In genomic region chr3:170907519-170908234, GRCh38 we compare ENCODE assay signal across 8 cellular contexts. TPM values are rescaled to one million over a fixed set of nuclear protein-coding genes. Genes with fewer than 3 reads are reported as not detected.
DNase-seq lines count a peak whose midpoint lies in the region; ATAC-seq and TF ChIP-seq lines count a peak whose summit lies in the region.

No MANE protein-coding gene starts in this region.

- peaks cover 27% of the 10 kb centered on the region for H3K27me3 Mint-ChIP-seq in endodermal cell (ENCODE audit: insufficient read depth)

- ATAC-seq in GM21515 (IDR thresholded peaks at IDR 0.05; ENCODE audit: unreplicated experiment) (peak; percentile 5), RWPE2 (ENCODE audit: low read depth) (peak; percentile 1; the same call in 1 of the 3 replicates)

- peak overlapping the region; percentile 54 for H3K4me3 ChIP-seq in RWPE2 (ENCODE audit: severe bottlenecking)
- peak overlapping the region; percentile 88 for H3K4me3 ChIP-seq in endodermal cell (ENCODE audit: low read length)
- peak overlapping the region; percentile 81 to 87 for H3K4me3 ChIP-seq in muscle layer of colon (ENCODE audit: low read depth in 1 of 2, low read length in 2 of 2)

- H3K27me3 ChIP-seq in RWPE2 (ENCODE audit: insufficient read depth, poor library complexity, severe bottlenecking) (no peaks in the 10 kb centered on the region), endodermal cell (ENCODE audit: control insufficient read depth, insufficient read depth, low read length, poor library complexity, severe bottlenecking) (peaks cover 17% of the 10 kb centered on the region), muscle layer of colon (ENCODE audit: control insufficient read depth in 1 of 2, insufficient read depth in 2 of 2, low read length in 2 of 2) (no peaks in the 10 kb centered on the region)

- H3K4me1 Mint-ChIP-seq in endodermal cell: peaks cover 13% of the 10 kb centered on the region

- 11 to 17% methylated on average over 19 to 36 of the region's 36 CpGs for WGBS in endodermal cell (ENCODE audit: insufficient coverage in 1 of 2, insufficient read length in 1 of 2), 2 experiments

- H3K4me1 ChIP-seq in RWPE2 (ENCODE audit: insufficient read depth, poor library complexity, severe bottlenecking) (peaks cover 19% of the 10 kb centered on the region), endodermal cell (ENCODE audit: control insufficient read depth, insufficient read depth, low read length) (no peaks in the 10 kb centered on the region), muscle layer of colon (ENCODE audit: insufficient read depth, low read length) (peaks cover 11% of the 10 kb centered on the region)

- H3K27ac Mint-ChIP-seq in endodermal cell: no peak overlapping the region

- DNase-seq in AG08396 (ENCODE audit: low spot score) (peak; percentile 15), RWPE2 (ENCODE audit: low spot score) (no peak), endodermal cell (peak; percentile 58), KG1 (lab: John Stamatoyannopoulos, UW) (no peak), NCI-H128 (lab: John Stamatoyannopoulos, UW; ENCODE audit: unreplicated experiment) (no peak)
- no peak for DNase-seq in NK-92 treated with Interleukin-12 subunit alpha and Interleukin-12 subunit beta, amount 100 ng/mL, for 24 hours (lab: John Stamatoyannopoulos, UW)

- peaks cover 30% of the 10 kb centered on the region for H3K9me3 Mint-ChIP-seq in endodermal cell

- H3K27ac ChIP-seq in RWPE2 (ENCODE audit: poor library complexity, severe bottlenecking) (peak overlapping the region; percentile 83), endodermal cell (ENCODE audit: low read depth, low read length) (no peak overlapping the region), muscle layer of colon (ENCODE audit: low read depth, low read length) (peak overlapping the region; percentile 61)

- peaks cover 6% of the 10 kb centered on the region for H3K36me3 Mint-ChIP-seq in endodermal cell (ENCODE audit: low read depth)

- H3K36me3 ChIP-seq in RWPE2 (ENCODE audit: low read depth) (peaks cover 6% of the 10 kb centered on the region; the same call in 1 of the 2 replicates), endodermal cell (ENCODE audit: control insufficient read depth, insufficient read depth, low read length) (no peaks in the 10 kb centered on the region), muscle layer of colon (ENCODE audit: insufficient read depth, low read length) (no peaks in the 10 kb centered on the region)

- peak overlapping the region; percentile 27 for H3K9ac ChIP-seq in endodermal cell (ENCODE audit: extremely low read depth, low read length, poor library complexity, severe bottlenecking)
- peak overlapping the region; percentile 65 for H3K9ac ChIP-seq in muscle layer of colon (ENCODE audit: low read length)

- H3K4me3 Mint-ChIP-seq in endodermal cell: peak overlapping the region; percentile 84

- H3K9me3 ChIP-seq in RWPE2 (ENCODE audit: severe bottlenecking) (peaks cover 4% of the 10 kb centered on the region), endodermal cell (ENCODE audit: control insufficient read depth, low read length) (peaks cover 25% of the 10 kb centered on the region), muscle layer of colon (ENCODE audit: low read length) (no peaks in the 10 kb centered on the region)

- TF ChIP-seq CTCF in RWPE2 (IDR thresholded peaks at IDR 0.05; ENCODE audit: poor library complexity, severe bottlenecking): no peak
- TF ChIP-seq CTCF in endodermal cell (conservative IDR thresholded peaks at IDR 0.05): no peak

RNA-seq across cellular contexts. Expression of gene EIF5A2, which starts 0.8 kb away (rescaled TPM):
- total RNA-seq in endodermal cell: 10 to 100 TPM in 1 of 2 donors, 1 to 10 TPM in 1; 8.4 to 12.4 TPM
- 6.4 TPM for polyA plus RNA-seq in endodermal cell (2013, experiment 1 of 2)
- polyA plus RNA-seq in endodermal cell (2013, experiment 2 of 2): 7.7 TPM

RNA-seq across cellular contexts. Expression of gene RPL22L1, which starts 37.7 kb away (rescaled TPM):
- total RNA-seq in endodermal cell: 100 to 1,000 TPM in 1 of 2 donors, 10 to 100 TPM in 1; 98.0 to 119 TPM
- 125 TPM for polyA plus RNA-seq in endodermal cell (2013, experiment 1 of 2)
- polyA plus RNA-seq in endodermal cell (2013, experiment 2 of 2): 122 TPM

Comparison
In these comparisons a context has a peak if more than half of its experiments do, and no peak if none do; other contexts are left out.
1. DNase-seq: peak in AG08396 (single experiment) and endodermal cell (single experiment); none in RWPE2 (single experiment), KG1 (single experiment), NCI-H128 (single experiment) and NK-92 treated with Interleukin-12 subunit alpha and Interleukin-12 subunit beta, amount 100 ng/mL, for 24 hours (single experiment).
2. Peak in every context shown above with its lines, with median percentiles within 50 percentile points of each other: H3K4me3 ChIP-seq.